21 cellular contexts compared by ENCODE assay signal in the genomic region with DNA sequence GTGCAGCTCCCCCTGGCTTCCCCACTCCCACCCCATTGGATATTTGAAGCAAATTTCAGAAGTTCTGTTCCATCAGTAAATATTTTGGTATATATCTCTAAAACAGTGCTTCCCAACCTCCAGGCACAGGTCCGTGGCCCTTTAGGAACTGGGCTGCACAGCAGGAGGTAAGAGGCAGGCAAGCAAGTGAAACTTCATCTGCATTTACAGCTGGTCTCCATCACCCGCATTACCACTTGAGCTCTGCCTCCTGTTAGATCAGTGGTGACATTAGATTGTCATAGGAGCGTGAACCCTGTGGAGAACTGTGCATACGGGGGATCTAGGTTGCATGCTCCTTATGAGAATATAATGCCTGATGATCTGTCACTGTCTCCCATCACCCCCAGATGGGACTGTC.
"Had no signal": no experiment of that assay in that cellular context is flagged by ENCODE, and none has a peak within 500 bp of the region (broad histone marks: within the 10 kb centered on the region; RNA-seq: fewer than 3 reads in every experiment).

No MANE protein-coding gene starts in this region.

- H3K27ac Mint-ChIP-seq: naive thymus-derived CD4-positive, alpha-beta T cell; nephron progenitor cell; stimulated activated memory B cell treated with anti-CD40 and anti-IgM and Interleukin-4, amounts not matched to agents 10 μg/mL and 1 μg/mL and 100 μg/mL, for 72 hours; stimulated activated naive CD8-positive, alpha-beta T cell treated with anti-CD3 and anti-CD28 coated beads, Interleukin-15, Interleukin-2, amounts not matched to agents 100 ng/mL and 50 ng/mL, for 24 hours had no signal

- H3K9me3 Mint-ChIP-seq: naive thymus-derived CD4-positive, alpha-beta T cell; nephron progenitor cell; stimulated activated memory B cell treated with anti-CD40 and anti-IgM and Interleukin-4, amounts not matched to agents 10 μg/mL and 1 μg/mL and 100 μg/mL, for 72 hours; stimulated activated naive CD8-positive, alpha-beta T cell treated with anti-CD3 and anti-CD28 coated beads, Interleukin-15, Interleukin-2, amounts not matched to agents 100 ng/mL and 50 ng/mL, for 24 hours had no signal

- ATAC-seq: esophagus mucosa; heart left ventricle; left cardiac atrium; naive thymus-derived CD4-positive, alpha-beta T cell; stimulated activated memory B cell treated with anti-CD40 and anti-IgM and Interleukin-4, amounts not matched to agents 10 μg/mL and 1 μg/mL and 100 μg/mL, for 72 hours had no signal

- H3K4me3 Mint-ChIP-seq: naive thymus-derived CD4-positive, alpha-beta T cell; nephron progenitor cell; stimulated activated memory B cell treated with anti-CD40 and anti-IgM and Interleukin-4, amounts not matched to agents 10 μg/mL and 1 μg/mL and 100 μg/mL, for 72 hours; stimulated activated naive CD8-positive, alpha-beta T cell treated with anti-CD3 and anti-CD28 coated beads, Interleukin-15, Interleukin-2, amounts not matched to agents 100 ng/mL and 50 ng/mL, for 24 hours had no signal

- H3K27ac ChIP-seq: coronary artery, heart left ventricle, parathyroid adenoma, prostate gland, right lobe of liver, spleen, tibial artery, upper lobe of left lung, uterus had no signal

- H3K9me3 ChIP-seq: heart left ventricle, prostate gland, right lobe of liver, spleen, tibial artery, upper lobe of left lung, uterus had no signal

- H3K27me3 Mint-ChIP-seq: naive thymus-derived CD4-positive, alpha-beta T cell; stimulated activated memory B cell treated with anti-CD40 and anti-IgM and Interleukin-4, amounts not matched to agents 10 μg/mL and 1 μg/mL and 100 μg/mL, for 72 hours; stimulated activated naive CD8-positive, alpha-beta T cell treated with anti-CD3 and anti-CD28 coated beads, Interleukin-15, Interleukin-2, amounts not matched to agents 100 ng/mL and 50 ng/mL, for 24 hours had no signal

- H3K27me3 ChIP-seq: heart left ventricle, right lobe of liver, spleen, tibial artery, upper lobe of left lung, uterus had no signal

- H3K4me1 ChIP-seq: prostate gland, uterus had no signal

- H3K36me3 ChIP-seq: prostate gland, uterus had no signal

- DNase-seq: effector CD4-positive, alpha-beta T cell; heart left ventricle; hypothalamus; kidney; left cardiac atrium; naive thymus-derived CD4-positive, alpha-beta T cell; nephron progenitor cell; right lobe of liver; spleen; stimulated activated CD4-positive, alpha-beta T cell treated with anti-CD3 and anti-CD28 coated beads, Interleukin-15, amount 100 ng/mL, for 24 hours; stimulated activated CD4-positive, alpha-beta T cell treated with anti-CD3 and anti-CD28 coated beads, Interleukin-1b, Interleukin-23, amount 100 ng/mL, for 48 hours; stimulated activated CD4-positive, alpha-beta T cell treated with anti-CD3 and anti-CD28 coated beads, Interleukin-4, amount 100 ng/mL, for 24 hours; tibial artery; upper lobe of left lung; uterus had no signal

- H3K4me3 ChIP-seq: coronary artery, heart left ventricle, prostate gland, right lobe of liver, spleen, tibial artery, upper lobe of left lung, uterus had no signal
